8 cellular contexts compared by ENCODE assay signal in genomic region chr19:4910594-4911273, GRCh38. TPM values are rescaled to one million over a fixed set of nuclear protein-coding genes. Genes with fewer than 3 reads are reported as not detected.
DNase-seq lines count a peak whose midpoint lies in the region; ATAC-seq and TF ChIP-seq lines count a peak whose summit lies in the region.

No MANE protein-coding gene starts in this region.

- TF ChIP-seq CTCF in 22Rv1 (IDR thresholded peaks at IDR 0.05) = no peak
- no peak for TF ChIP-seq CTCF in OCI-LY3 (IDR thresholded peaks at IDR 0.05; ENCODE audit: low read depth, low read length)
- no peak for TF ChIP-seq CTCF in breast epithelium (IDR thresholded peaks at IDR 0.05)
- no peak for TF ChIP-seq CTCF in lung (IDR thresholded peaks at IDR 0.05; ENCODE audit: control extremely low read depth, extremely low read depth)
- TF ChIP-seq CTCF in tibial nerve (IDR thresholded peaks at IDR 0.05) = no peak

- peaks cover 42% of the 10 kb centered on the region for H4K20me1 ChIP-seq in OCI-LY3 (ENCODE audit: insufficient read depth, low read length)

- H3K4me3 ChIP-seq in OCI-LY3 (ENCODE audit: low read length) (peak overlapping the region; percentile 85), breast epithelium (peak overlapping the region; percentile 58 to 72 (median 71)), lung (peak overlapping the region; percentile 30), tibial nerve (peak overlapping the region; percentile 41 to 78 (median 46))

- intact Hi-C loops in breast epithelium (cut with DNase I; ENCODE audit: low total_unique reads) = no loop called here

- DNase-seq in EH (ENCODE audit: low read depth) = peak; percentile 85
- DNase-seq in breast epithelium (ENCODE audit: low spot score in 2 of 2) = no peak
- DNase-seq in lung (ENCODE audit: low spot score) = no peak
- peak in 1 of 2 donors; percentile 21 for DNase-seq in tibial nerve (ENCODE audit: low spot score in 2 of 2)
- DNase-seq in central memory CD4-positive, alpha-beta T cell = no peak
- no peak for DNase-seq in NCI-H1436 treated with DMSO at 0.1 percent for 48 hours (lab: John Stamatoyannopoulos, UW)

- 14 to 15% methylated on average over 23 of the region's 23 CpGs for WGBS in lung, 2 donors
- WGBS in tibial nerve, 2 donors = 11 to 16% methylated on average over 23 of the region's 23 CpGs

- TF ChIP-seq POLR2A in breast epithelium (IDR thresholded peaks at IDR 0.05) (no peak), tibial nerve (IDR thresholded peaks at IDR 0.05) (no peak)

- TF ChIP-seq EP300 in tibial nerve (IDR thresholded peaks at IDR 0.05) = no peak

- H3K9me3 ChIP-seq in OCI-LY3 (ENCODE audit: insufficient read depth, low read length) (no peaks in the 10 kb centered on the region), breast epithelium (no peaks in the 10 kb centered on the region), lung (ENCODE audit: control insufficient read depth in 2 of 2, insufficient read depth in 1 of 2, low read length in 1 of 2) (no peaks in the 10 kb centered on the region), tibial nerve (no peaks in the 10 kb centered on the region)

- H3K79me2 ChIP-seq in OCI-LY3 (ENCODE audit: low read length) = peaks cover 59% of the 10 kb centered on the region

- peaks cover 48% of the 10 kb centered on the region for H3K36me3 ChIP-seq in OCI-LY3 (replicated peaks; ENCODE audit: low read depth, low read length)
- H3K36me3 ChIP-seq in breast epithelium = no peaks in the 10 kb centered on the region
- H3K36me3 ChIP-seq in lung (ENCODE audit: control insufficient read depth in 2 of 2, insufficient read depth in 2 of 2, low read length in 2 of 2) = no peaks in the 10 kb centered on the region
- no peaks in the 10 kb centered on the region for H3K36me3 ChIP-seq in tibial nerve

- no peak for ATAC-seq in lung (ENCODE audit: insufficient read depth, low FRiP score)

- H3K4me1 ChIP-seq in OCI-LY3 (ENCODE audit: low read length) (peaks cover 23% of the 10 kb centered on the region), breast epithelium (peaks cover 15 to 20% of the 10 kb centered on the region in 2 donors), lung (ENCODE audit: control insufficient read depth in 2 of 2, insufficient read depth in 2 of 2, low read length in 2 of 2) (peaks cover 0 to 15% of the 10 kb centered on the region in 2 donors), tibial nerve (peaks cover 0 to 42% (median 29%) of the 10 kb centered on the region in 4 donors)

- peak overlapping the region; percentile 90 for H3K4me2 ChIP-seq in OCI-LY3 (ENCODE audit: low read length)

- 0 out of 2 replicates have a peak, but pooled peaks cover 11% of the 10 kb centered on the region for H3K27me3 ChIP-seq in OCI-LY3 (ENCODE audit: low read depth, low read length)
- no peaks in the 10 kb centered on the region for H3K27me3 ChIP-seq in breast epithelium
- H3K27me3 ChIP-seq in lung (ENCODE audit: control insufficient read depth, insufficient read depth) = no peaks in the 10 kb centered on the region
- H3K27me3 ChIP-seq in tibial nerve = peaks cover 0 to 12% of the 10 kb centered on the region in 2 donors

- peak overlapping the region; percentile 83 for H3K27ac ChIP-seq in 22Rv1
- peak overlapping the region; percentile 58 for H3K27ac ChIP-seq in OCI-LY3 (ENCODE audit: low read length)
- H3K27ac ChIP-seq in breast epithelium = no peak overlapping the region
- H3K27ac ChIP-seq in lung (ENCODE audit: low read depth in 1 of 2, low read length in 1 of 2) = peak overlapping the region in 1 of 2 donors; percentile 15
- H3K27ac ChIP-seq in tibial nerve = peak overlapping the region in 3 of 4 donors; percentile 50 to 77 (median 53)

- no peak overlapping the region for H2AFZ ChIP-seq in OCI-LY3 (ENCODE audit: low read depth, low read length)

- H3K9ac ChIP-seq in OCI-LY3 (ENCODE audit: low read length) = peak overlapping the region; percentile 96

RNA-seq across cellular contexts. Expression of gene UHRF1, which starts 1.4 kb away (rescaled TPM):
- total RNA-seq in breast epithelium (under 1 TPM; 0.32 to 0.66 (median 0.44) TPM), lung (1 to 10 TPM; 4.9 to 7.5 TPM), tibial nerve (1 to 10 TPM; 1.7 to 7.2 (median 3.0) TPM)
- polyA plus RNA-seq in lung = 1 to 10 TPM; 3.2 to 4.1 TPM

RNA-seq across cellular contexts. Expression of gene ARRDC5, which starts 8.0 kb away (rescaled TPM):
- total RNA-seq in breast epithelium (under 1 TPM in 1 of 3 donors, not detected in 2; 0.64 TPM), lung (under 1 TPM; 0.54 to 0.64 TPM), tibial nerve (under 1 TPM in 3 of 4 donors, not detected in 1; 0.44 to 0.90 (median 0.63) TPM)
- under 1 TPM; 0.39 to 0.51 TPM for polyA plus RNA-seq in lung

RNA-seq across cellular contexts. Expression of gene PLIN3, which starts 43.3 kb away (rescaled TPM):
- total RNA-seq in breast epithelium (10 to 100 TPM; 50.1 to 77.3 (median 53.8) TPM), lung (10 to 100 TPM; 35.6 to 65.4 TPM), tibial nerve (10 to 100 TPM; 29.5 to 96.3 (median 40.5) TPM)
- 100 to 1,000 TPM in 1 of 2 donors, 10 to 100 TPM in 1; 18.0 to 105 TPM for polyA plus RNA-seq in lung

RNA-seq across cellular contexts. Expression of gene KDM4B, which starts 58.2 kb away (rescaled TPM):
- total RNA-seq in breast epithelium (10 to 100 TPM; 25.0 to 55.3 (median 40.3) TPM), lung (10 to 100 TPM; 31.9 to 49.5 TPM), tibial nerve (10 to 100 TPM; 37.8 to 72.4 (median 57.2) TPM)
- 10 to 100 TPM; 17.1 to 17.5 TPM for polyA plus RNA-seq in lung

Comparison
In these comparisons a context has a peak if more than half of its experiments do, and no peak if none do; other contexts are left out.
1. H3K27ac ChIP-seq: peak in 22Rv1 (single experiment), OCI-LY3 (single experiment) and tibial nerve (3 of 4); none in breast epithelium (0 of 2).
2. H3K4me3 ChIP-seq: peak in every context shown above with its lines; median percentile 85 in OCI-LY3; 71 in breast epithelium; 46 in tibial nerve; 30 in lung.